ENCODE assay signal across 15 cellular contexts in the genomic region with DNA sequence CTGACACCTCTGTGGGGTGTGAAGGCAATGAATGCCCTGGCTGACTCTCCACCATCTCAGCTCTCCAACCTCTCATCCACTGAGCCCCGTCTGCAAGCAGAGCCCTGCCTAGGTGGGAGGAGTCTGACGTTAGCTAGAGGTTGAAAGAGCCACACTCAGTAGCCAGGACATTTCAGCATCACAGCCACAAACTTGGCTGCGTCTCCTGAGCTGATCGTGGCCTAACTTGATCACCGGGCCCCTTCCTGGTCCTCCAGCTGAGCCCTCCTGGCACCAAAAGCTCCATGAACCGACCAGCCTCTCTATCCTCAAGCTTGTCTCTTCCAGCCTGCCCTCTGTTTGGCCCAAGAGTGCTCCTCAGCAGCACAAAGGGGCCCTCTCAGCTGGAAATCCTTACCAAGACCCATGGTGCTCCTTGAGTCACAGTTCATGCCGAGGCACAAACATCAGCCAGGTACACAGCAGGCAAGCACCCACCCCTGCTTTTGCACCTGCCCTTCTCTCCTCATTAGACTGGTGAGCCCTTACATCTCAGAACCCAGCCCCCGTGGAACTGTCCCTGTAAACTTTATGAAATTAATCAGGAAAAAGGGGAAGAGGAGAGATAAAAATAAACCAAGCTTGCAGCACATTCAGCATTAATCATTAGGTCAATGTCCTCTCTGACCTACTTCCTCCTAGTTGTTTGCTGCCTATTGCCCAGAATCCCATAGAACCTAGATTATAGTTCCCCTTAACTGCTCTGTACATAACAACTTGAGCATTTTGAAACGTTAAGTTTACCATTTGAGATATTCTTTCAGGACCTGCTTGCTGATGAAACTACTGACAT.
DNase-seq lines count a peak whose midpoint lies in the region; ATAC-seq and TF ChIP-seq lines count a peak whose summit lies in the region.
"Had no signal": no experiment of that assay in that cellular context is flagged by ENCODE, and none has a peak within 500 bp of the region (broad histone marks: within the 10 kb centered on the region; RNA-seq: fewer than 3 reads in every experiment).

No MANE protein-coding gene starts in this region.

- H3K4ac ChIP-seq in H9 (ENCODE audit: low read depth, low read length) = no peak overlapping the region

- no peaks in the 10 kb centered on the region for H4K20me1 ChIP-seq in H9 (ENCODE audit: control insufficient read depth, insufficient read depth, insufficient read length)

- H3K9me3 Mint-ChIP-seq in H9 (peaks cover 0 to 3% of the 10 kb centered on the region in 2 experiments; a peak in 2 of 5 replicates), osteocyte (ENCODE audit: unreplicated experiment) (no peaks in the 10 kb centered on the region)

- H3K56ac ChIP-seq in H9 (ENCODE audit: insufficient read length, low read depth, low read length) = no peak overlapping the region

- H3K23ac ChIP-seq in H9 (ENCODE audit: insufficient read length, low read depth, low read length) = no peak overlapping the region

- TF ChIP-seq CTCF in H9 (conservative IDR thresholded peaks at IDR 0.05) (no peak), osteocyte (IDR thresholded peaks at IDR 0.05) (no peak), testis (IDR thresholded peaks at IDR 0.05) (no peak)

- no peak for DNase-seq in H9
- DNase-seq in NOMO-1 treated with dmso at 0.1 percent for 144 hours (lab: John Stamatoyannopoulos, UW; ENCODE audit: unreplicated experiment) = peak; percentile 66
- DNase-seq in left cardiac atrium = no peak
- DNase-seq in osteocyte (ENCODE audit: extremely low spot score, unreplicated experiment) = peak; percentile 64
- DNase-seq in testis = no peak
- DNase-seq in UCSD-AML1 (lab: John Stamatoyannopoulos, UW; ENCODE audit: unreplicated experiment) = no peak
- DNase-seq: activated CD4-positive, alpha-beta T cell treated with anti-CD3 and anti-CD28 coated beads for 48 hours; activated gamma-delta T cell; brain microvascular endothelial cell; CD4-positive, alpha-beta T cell; mesenchymal stem cell; NCI-H1930; T-helper 1 cell had no signal

- H2BK12ac ChIP-seq in H9 (ENCODE audit: insufficient read length, low read depth, low read length) = no peak overlapping the region

- no peak overlapping the region for H2BK5ac ChIP-seq in H9 (ENCODE audit: insufficient read length, low read length)

- no peak overlapping the region for H4K5ac ChIP-seq in H9 (ENCODE audit: insufficient read length, low read depth, low read length)

- ATAC-seq in left cardiac atrium (peak; percentile 27 to 73), GM19328 (IDR thresholded peaks at IDR 0.05; ENCODE audit: unreplicated experiment) (no peak)
- ATAC-seq: K562 had no signal

- H3K18ac ChIP-seq in H9 (ENCODE audit: insufficient read length, low read depth, low read length) = no peak overlapping the region

- H3K36me3 Mint-ChIP-seq in H9 (ENCODE audit: insufficient read depth in 1 of 3, low read depth in 3 of 3) (peaks cover 0 to 6% (median 0%) of the 10 kb centered on the region in 3 experiments; a peak in 4 of 7 replicates), osteocyte (ENCODE audit: unreplicated experiment) (no peaks in the 10 kb centered on the region)

- no peak overlapping the region for H2BK20ac ChIP-seq in H9 (ENCODE audit: low read depth, low read length, poor library complexity, severe bottlenecking)

- no peak overlapping the region for H2BK15ac ChIP-seq in H9 (ENCODE audit: low read depth, low read length)

- no peaks in the 10 kb centered on the region for H3K27me3 ChIP-seq in H9 (ENCODE audit: insufficient read depth, low read length)
- no peaks in the 10 kb centered on the region for H3K27me3 ChIP-seq in testis
- H3K27me3 ChIP-seq: brain microvascular endothelial cell had no signal

- H2AFZ ChIP-seq in H9 (ENCODE audit: low read length) = no peak overlapping the region

- H3K27ac ChIP-seq in H9 (ENCODE audit: insufficient read length, low read depth, low read length) (no peak overlapping the region), testis (no peak overlapping the region)
- H3K27ac ChIP-seq: brain microvascular endothelial cell had no signal

- no peak for TF ChIP-seq POLR2A in testis (IDR thresholded peaks at IDR 0.05)

- intact Hi-C loops in left cardiac atrium (cut with DNase I) = no loop called here
- intact Hi-C loops in testis (cut with DNase I; ENCODE audit: low total_unique reads) = no loop called here

- H2BK120ac ChIP-seq in H9 (ENCODE audit: low read depth, low read length, poor library complexity, severe bottlenecking) = no peak overlapping the region

- H3K27me3 Mint-ChIP-seq in H9 (ENCODE audit: low read depth) (peaks cover 2% of the 10 kb centered on the region; the same call in 1 of the 2 replicates), osteocyte (ENCODE audit: unreplicated experiment) (peaks cover 3% of the 10 kb centered on the region)

- no peak overlapping the region for H3T11ph ChIP-seq in H9 (ENCODE audit: low read length)

- H3K4me3 ChIP-seq in testis = no peak overlapping the region
- H3K4me3 ChIP-seq: K562 had no signal

- H3K4me2 ChIP-seq in H9 (ENCODE audit: insufficient read depth, insufficient read length, low read length) = no peak overlapping the region

- H4K8ac ChIP-seq in H9 (replicated peaks; ENCODE audit: insufficient read length, low read depth, low read length) = no peak overlapping the region

- WGBS in H9 (ENCODE audit: extremely low coverage, insufficient read length, low lambda C conversion rate) = no CpG with 5 or more reads among the region's 9 CpGs
- WGBS in testis, 2 donors = 49 to 57% methylated on average over 9 of the region's 9 CpGs

- no peaks in the 10 kb centered on the region for H3K79me1 ChIP-seq in H9 (ENCODE audit: insufficient read depth, low read depth, low read length, poor library complexity, severe bottlenecking)

- H3K23me2 ChIP-seq in H9 (ENCODE audit: insufficient read length, low read depth, low read length, poor library complexity, severe bottlenecking) = no peaks in the 10 kb centered on the region

- no peak overlapping the region for H3K4me3 Mint-ChIP-seq in H9
- H3K4me3 Mint-ChIP-seq in osteocyte (ENCODE audit: unreplicated experiment) = no peak overlapping the region
- H3K4me3 Mint-ChIP-seq: CD4-positive, alpha-beta T cell had no signal

- H3K4me1 Mint-ChIP-seq in H9 = peaks cover 52 to 54% of the 10 kb centered on the region in 2 experiments
- H3K4me1 Mint-ChIP-seq in osteocyte (ENCODE audit: unreplicated experiment) = no peaks in the 10 kb centered on the region

- no peak overlapping the region for H3K9ac ChIP-seq in H9 (ENCODE audit: extremely low read depth, insufficient read length, low read length)

- no peaks in the 10 kb centered on the region for H3K9me3 ChIP-seq in H9 (ENCODE audit: control insufficient read depth, low read depth, low read length)
- no peaks in the 10 kb centered on the region for H3K9me3 ChIP-seq in testis

- H3K4me1 ChIP-seq in H9 (ENCODE audit: insufficient read depth, low read length) (peaks cover 10% of the 10 kb centered on the region; the same call in 1 of the 2 replicates), testis (no peaks in the 10 kb centered on the region)

- no peak overlapping the region for H2AK5ac ChIP-seq in H9 (ENCODE audit: insufficient read length, low read length)

- peak overlapping the region; percentile 6; the same call in 1 of the 2 replicates for H3K14ac ChIP-seq in H9 (ENCODE audit: insufficient read depth, low read length)

- no peaks in the 10 kb centered on the region for H3K36me3 ChIP-seq in testis (ENCODE audit: low read depth, missing control alignments)
- H3K36me3 ChIP-seq: brain microvascular endothelial cell had no signal

- H4K91ac ChIP-seq in H9 (ENCODE audit: insufficient read length, low read depth, low read length) = no peak overlapping the region

- H3K27ac Mint-ChIP-seq in H9 (peak overlapping the region in 1 of 3 experiments; percentile 60; a peak in 2 of 7 replicates), osteocyte (ENCODE audit: unreplicated experiment) (no peak overlapping the region)
- H3K27ac Mint-ChIP-seq: CD4-positive, alpha-beta T cell had no signal

- H3K79me2 ChIP-seq in H9 (ENCODE audit: insufficient read depth, low read length) = no peaks in the 10 kb centered on the region

Comparison
In these comparisons a context has a peak if more than half of its experiments do, and no peak if none do; other contexts are left out.
1. DNase-seq: peak in NOMO-1 treated with dmso at 0.1 percent for 144 hours (single experiment) and osteocyte (single experiment); none in H9 (single experiment), left cardiac atrium (single experiment), testis (single experiment) and UCSD-AML1 (single experiment).